ENCODE assay signal across 12 cellular contexts in the genomic region with DNA sequence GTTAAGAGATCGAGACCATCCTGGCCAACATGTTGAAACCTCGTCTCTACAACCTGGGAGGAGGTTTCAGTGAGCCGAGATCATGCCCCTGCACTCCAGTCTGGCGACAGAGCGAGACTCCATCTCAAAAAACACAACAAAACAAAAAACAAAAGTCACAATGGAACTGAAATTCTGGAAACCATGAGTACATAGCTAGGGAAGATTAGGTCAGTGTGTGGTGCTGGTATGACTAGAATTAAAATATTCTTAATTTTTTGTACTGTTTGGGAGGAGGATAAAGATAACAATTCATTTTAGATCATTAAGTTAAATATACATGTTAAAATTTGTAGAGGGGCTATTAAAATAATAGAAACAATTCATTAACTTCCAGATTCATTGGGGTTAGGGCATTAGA.
"Had no signal": no experiment of that assay in that cellular context is flagged by ENCODE, and none has a peak within 500 bp of the region (broad histone marks: within the 10 kb centered on the region; RNA-seq: fewer than 3 reads in every experiment).

No MANE protein-coding gene starts in this region.

- H3K4me1 ChIP-seq: transverse colon had no signal

- DNase-seq: activated CD4-positive, alpha-beta T cell treated with anti-CD3 and anti-CD28 coated beads, Interleukin-2, amount 50 U/mL, for 4 hours; activated CD8-positive, alpha-beta memory T cell treated with anti-CD3 and anti-CD28 coated beads, Interleukin-2, amount 10 ng/mL, durations not matched to agents 7 days and 5 days; activated T-cell treated with anti-CD3 and anti-CD28 coated beads, Interleukin-2, amount 50 U/mL, for 4 hours; central memory CD4-positive, alpha-beta T cell; effector memory CD4-positive, alpha-beta T cell; small intestine; substantia nigra; transverse colon had no signal

- FAIRE-seq: small intestine had no signal

- H2AFZ ChIP-seq: neural progenitor cell had no signal

- H3K9me3 ChIP-seq: transverse colon had no signal

- H3K36me3 ChIP-seq: neural progenitor cell, transverse colon had no signal

- H3K27me3 Mint-ChIP-seq: activated CD8-positive, alpha-beta memory T cell treated with anti-CD3 and anti-CD28 coated beads, Interleukin-2, amount 10 ng/mL, durations not matched to agents 7 days and 5 days; stimulated activated memory B cell treated with anti-CD40 and anti-IgM and Interleukin-4, amounts not matched to agents 10 μg/mL and 1 μg/mL and 100 μg/mL, for 72 hours had no signal

- H3K27ac Mint-ChIP-seq: activated CD8-positive, alpha-beta memory T cell treated with anti-CD3 and anti-CD28 coated beads, Interleukin-2, amount 10 ng/mL, durations not matched to agents 7 days and 5 days; mesothelial cell of epicardium; neural progenitor cell; stimulated activated memory B cell treated with anti-CD40 and anti-IgM and Interleukin-4, amounts not matched to agents 10 μg/mL and 1 μg/mL and 100 μg/mL, for 72 hours; T-helper 2 cell treated with Interferon-gamma antibody and Interleukin-4, amounts not matched to agents 5 μg/mL and 100 μg/mL, for 36 hours had no signal

- H3K4me2 ChIP-seq: neural progenitor cell had no signal

- ATAC-seq: activated CD8-positive, alpha-beta memory T cell treated with anti-CD3 and anti-CD28 coated beads, Interleukin-2, amount 10 ng/mL, durations not matched to agents 7 days and 5 days; stimulated activated memory B cell treated with anti-CD40 and anti-IgM and Interleukin-4, amounts not matched to agents 10 μg/mL and 1 μg/mL and 100 μg/mL, for 72 hours had no signal

- H3K4me3 Mint-ChIP-seq: activated CD8-positive, alpha-beta memory T cell treated with anti-CD3 and anti-CD28 coated beads, Interleukin-2, amount 10 ng/mL, durations not matched to agents 7 days and 5 days; activated T-cell treated with anti-CD3 and anti-CD28 coated beads, Interleukin-2, amount 50 U/mL, for 4 hours; mesothelial cell of epicardium; neural progenitor cell; stimulated activated memory B cell treated with anti-CD40 and anti-IgM and Interleukin-4, amounts not matched to agents 10 μg/mL and 1 μg/mL and 100 μg/mL, for 72 hours; T-helper 2 cell treated with Interferon-gamma antibody and Interleukin-4, amounts not matched to agents 5 μg/mL and 100 μg/mL, for 36 hours had no signal

- H3K9ac ChIP-seq: neural progenitor cell had no signal

- H3K27me3 ChIP-seq: neural progenitor cell, transverse colon had no signal

- H3K27ac ChIP-seq: neural progenitor cell, transverse colon had no signal

- H3K9me3 Mint-ChIP-seq: activated T-cell treated with anti-CD3 and anti-CD28 coated beads, Interleukin-2, amount 50 U/mL, for 4 hours; stimulated activated memory B cell treated with anti-CD40 and anti-IgM and Interleukin-4, amounts not matched to agents 10 μg/mL and 1 μg/mL and 100 μg/mL, for 72 hours; T-helper 2 cell treated with Interferon-gamma antibody and Interleukin-4, amounts not matched to agents 5 μg/mL and 100 μg/mL, for 36 hours had no signal

- H3K4me3 ChIP-seq: neural progenitor cell, transverse colon had no signal
